In the genomic region with DNA sequence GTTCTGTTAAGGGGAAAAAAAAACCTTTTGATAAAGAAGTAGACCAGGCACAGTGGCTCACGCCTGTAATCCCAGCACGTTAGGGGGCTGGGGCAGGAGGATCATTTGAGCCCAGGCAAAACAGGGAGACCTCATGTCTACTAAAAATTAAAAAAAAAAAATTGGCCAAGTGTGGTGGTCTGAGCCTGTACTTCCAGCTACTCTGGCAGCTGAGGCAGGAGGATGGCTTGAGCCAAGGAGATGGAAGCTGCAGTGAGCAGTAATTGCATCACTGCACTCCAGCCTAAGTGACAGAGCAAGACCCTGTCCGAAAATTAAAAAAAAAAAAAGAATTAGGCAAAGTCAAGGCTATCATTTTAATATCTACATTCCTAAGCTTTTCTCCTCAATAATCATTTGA, we compare ENCODE assay signal across 17 cellular contexts.
DNase-seq lines count a peak whose midpoint lies in the region; ATAC-seq and TF ChIP-seq lines count a peak whose summit lies in the region.
"Had no signal": no experiment of that assay in that cellular context is flagged by ENCODE, and none has a peak within 500 bp of the region (broad histone marks: within the 10 kb centered on the region; RNA-seq: fewer than 3 reads in every experiment).

No MANE protein-coding gene starts in this region.

- peaks cover 8% of the 10 kb centered on the region for H3K27me3 Mint-ChIP-seq in stimulated activated naive CD8-positive, alpha-beta T cell treated with anti-CD3 and anti-CD28 coated beads, Interleukin-15, Interleukin-2, amounts not matched to agents 100 ng/mL and 50 ng/mL, for 24 hours
- peaks cover 23% of the 10 kb centered on the region for H3K27me3 Mint-ChIP-seq in stimulated activated naive CD8-positive, alpha-beta T cell treated with anti-CD3 and anti-CD28 coated beads, Interleukin-15, amount 100 ng/mL, for 72 hours
- peaks cover 4% of the 10 kb centered on the region for H3K27me3 Mint-ChIP-seq in activated naive CD8-positive, alpha-beta T cell treated with anti-CD3 and anti-CD28 coated beads for 36 hours
- H3K27me3 Mint-ChIP-seq: B cell; CD4-positive, CD25-positive, alpha-beta regulatory T cell had no signal

- 94% methylated on average over 3 of the region's 3 CpGs for WGBS in smooth muscle cell (ENCODE audit: low lambda C conversion rate)

- peaks cover 47% of the 10 kb centered on the region for H3K4me1 Mint-ChIP-seq in stimulated activated naive CD8-positive, alpha-beta T cell treated with anti-CD3 and anti-CD28 coated beads, Interleukin-15, Interleukin-2, amounts not matched to agents 100 ng/mL and 50 ng/mL, for 24 hours (ENCODE audit: low read depth)
- peaks cover 47% of the 10 kb centered on the region for H3K4me1 Mint-ChIP-seq in stimulated activated naive CD8-positive, alpha-beta T cell treated with anti-CD3 and anti-CD28 coated beads, Interleukin-15, amount 100 ng/mL, for 72 hours
- H3K4me1 Mint-ChIP-seq in activated naive CD8-positive, alpha-beta T cell treated with anti-CD3 and anti-CD28 coated beads for 36 hours: peaks cover 24% of the 10 kb centered on the region

- no peak overlapping the region for H3K4me2 ChIP-seq in smooth muscle cell
- H3K4me2 ChIP-seq: BLaER1 had no signal

- H3K4me3 Mint-ChIP-seq in stimulated activated naive CD8-positive, alpha-beta T cell treated with anti-CD3 and anti-CD28 coated beads, Interleukin-15, Interleukin-2, amounts not matched to agents 100 ng/mL and 50 ng/mL, for 24 hours: no peak overlapping the region
- H3K4me3 Mint-ChIP-seq in stimulated activated naive CD8-positive, alpha-beta T cell treated with anti-CD3 and anti-CD28 coated beads, Interleukin-15, amount 100 ng/mL, for 72 hours: no peak overlapping the region
- no peak overlapping the region for H3K4me3 Mint-ChIP-seq in activated naive CD8-positive, alpha-beta T cell treated with anti-CD3 and anti-CD28 coated beads for 36 hours
- H3K4me3 Mint-ChIP-seq: B cell; CD4-positive, CD25-positive, alpha-beta regulatory T cell; CD8-positive, alpha-beta T cell had no signal

- H3K9me3 ChIP-seq in HEK293 (ENCODE audit: control insufficient read depth, insufficient read depth, low read depth, low read length) (no peaks in the 10 kb centered on the region), adipocyte (ENCODE audit: control insufficient read depth, low read length) (no peaks in the 10 kb centered on the region), smooth muscle cell (replicated peaks; ENCODE audit: low read depth) (no peaks in the 10 kb centered on the region)
- H3K9me3 ChIP-seq: BLaER1, Caco-2, HAP-1 had no signal

- no peaks in the 10 kb centered on the region for H3F3A ChIP-seq in smooth muscle cell (ENCODE audit: low read depth)

- H3K27ac ChIP-seq in HEK293 (ENCODE audit: extremely low read depth, low read depth, low read length): no peak overlapping the region
- no peak overlapping the region for H3K27ac ChIP-seq in smooth muscle cell (ENCODE audit: low read depth)
- H3K27ac ChIP-seq: BLaER1, C4-2B had no signal

- TF ChIP-seq POLR2A in erythroblast (IDR thresholded peaks at IDR 0.05; ENCODE audit: low read length): no peak

- H3K9ac ChIP-seq in adipocyte (ENCODE audit: low read length): peak overlapping the region; percentile 65
- H3K9ac ChIP-seq in smooth muscle cell (ENCODE audit: low read depth): no peak overlapping the region
- H3K9ac ChIP-seq: BLaER1 had no signal

- TF ChIP-seq CTCF in HEK293 (tag by site-specific recombination; IDR thresholded peaks at IDR 0.05) (no peak), smooth muscle cell (IDR thresholded peaks at IDR 0.05; ENCODE audit: borderline replicate concordance, insufficient read depth, poor library complexity, severe bottlenecking) (no peak)

- no peaks in the 10 kb centered on the region for H3K79me2 ChIP-seq in smooth muscle cell (ENCODE audit: low read depth)

- no peak for DNase-seq in stimulated activated naive CD8-positive, alpha-beta T cell treated with anti-CD3 and anti-CD28 coated beads, Interleukin-15, amount 100 ng/mL, for 72 hours
- DNase-seq in adipocyte (ENCODE audit: low read depth) (no peak), smooth muscle cell (lab: John Stamatoyannopoulos, UW; ENCODE audit: unreplicated experiment) (no peak), erythroblast (lab: John Stamatoyannopoulos, UW) (no peak)
- no peak for DNase-seq in activated naive CD8-positive, alpha-beta T cell treated with anti-CD3 and anti-CD28 coated beads for 36 hours
- DNase-seq: Caco-2; CD4-positive, CD25-positive, alpha-beta regulatory T cell; CD8-positive, alpha-beta T cell; DMS153; DND-41; GOT3 had no signal

- ATAC-seq in stimulated activated naive CD8-positive, alpha-beta T cell treated with anti-CD3 and anti-CD28 coated beads, Interleukin-15, amount 100 ng/mL, for 72 hours: no peak
- ATAC-seq: CD8-positive, alpha-beta T cell had no signal

- H3K4me3 ChIP-seq in HEK293 (ENCODE audit: low read depth, low read length) (no peak overlapping the region), adipocyte (ENCODE audit: low read length) (no peak overlapping the region), smooth muscle cell (no peak overlapping the region)
- H3K4me3 ChIP-seq: BLaER1, HAP-1 had no signal

- no peak overlapping the region for H2AFZ ChIP-seq in smooth muscle cell (ENCODE audit: low read depth)

- CTCF ChIA-PET in HEK293 (lab: Yijun Ruan, JAX): no interaction called here

- no peaks in the 10 kb centered on the region for H4K20me1 ChIP-seq in smooth muscle cell (ENCODE audit: low read depth)
- H4K20me1 ChIP-seq: BLaER1 had no signal

- peak overlapping the region; percentile 18 for H3K27ac Mint-ChIP-seq in stimulated activated naive CD8-positive, alpha-beta T cell treated with anti-CD3 and anti-CD28 coated beads, Interleukin-15, Interleukin-2, amounts not matched to agents 100 ng/mL and 50 ng/mL, for 24 hours
- H3K27ac Mint-ChIP-seq in stimulated activated naive CD8-positive, alpha-beta T cell treated with anti-CD3 and anti-CD28 coated beads, Interleukin-15, amount 100 ng/mL, for 72 hours: no peak overlapping the region
- H3K27ac Mint-ChIP-seq in activated naive CD8-positive, alpha-beta T cell treated with anti-CD3 and anti-CD28 coated beads for 36 hours: no peak overlapping the region
- H3K27ac Mint-ChIP-seq: B cell; CD4-positive, CD25-positive, alpha-beta regulatory T cell; CD8-positive, alpha-beta T cell had no signal

- H3K36me3 Mint-ChIP-seq in stimulated activated naive CD8-positive, alpha-beta T cell treated with anti-CD3 and anti-CD28 coated beads, Interleukin-15, Interleukin-2, amounts not matched to agents 100 ng/mL and 50 ng/mL, for 24 hours (ENCODE audit: low read depth): no peaks in the 10 kb centered on the region
- H3K36me3 Mint-ChIP-seq in activated naive CD8-positive, alpha-beta T cell treated with anti-CD3 and anti-CD28 coated beads for 36 hours: no peaks in the 10 kb centered on the region
- H3K36me3 Mint-ChIP-seq: CD4-positive, CD25-positive, alpha-beta regulatory T cell; CD8-positive, alpha-beta T cell had no signal

- POLR2A ChIA-PET in HEK293 (lab: Yijun Ruan, JAX): no interaction called here

- H3K4me1 ChIP-seq in HEK293 (ENCODE audit: control insufficient read depth, insufficient read depth, low read length) (no peaks in the 10 kb centered on the region), adipocyte (ENCODE audit: control insufficient read depth, insufficient read depth, low read length) (peaks cover 60% of the 10 kb centered on the region), smooth muscle cell (ENCODE audit: low read depth) (peaks cover 2% of the 10 kb centered on the region)
- H3K4me1 ChIP-seq: BLaER1 had no signal

- no peaks in the 10 kb centered on the region for H3K27me3 ChIP-seq in adipocyte (replicated peaks; ENCODE audit: control insufficient read depth, insufficient read depth, low read length)
- H3K27me3 ChIP-seq in smooth muscle cell (ENCODE audit: low read depth): no peaks in the 10 kb centered on the region
- H3K27me3 ChIP-seq: BLaER1 had no signal

- H3K36me3 ChIP-seq in HEK293 (ENCODE audit: control insufficient read depth in 2 of 2, insufficient read depth in 1 of 2, low read length in 2 of 2) (no peaks in the 10 kb centered on the region), adipocyte (ENCODE audit: control insufficient read depth, insufficient read depth, low read length, severe bottlenecking) (no peaks in the 10 kb centered on the region), smooth muscle cell (ENCODE audit: low read depth) (no peaks in the 10 kb centered on the region)
- H3K36me3 ChIP-seq: BLaER1, HAP-1 had no signal

- H3K9me3 Mint-ChIP-seq in stimulated activated naive CD8-positive, alpha-beta T cell treated with anti-CD3 and anti-CD28 coated beads, Interleukin-15, Interleukin-2, amounts not matched to agents 100 ng/mL and 50 ng/mL, for 24 hours: no peaks in the 10 kb centered on the region
- H3K9me3 Mint-ChIP-seq in stimulated activated naive CD8-positive, alpha-beta T cell treated with anti-CD3 and anti-CD28 coated beads, Interleukin-15, amount 100 ng/mL, for 72 hours: no peaks in the 10 kb centered on the region
- no peaks in the 10 kb centered on the region for H3K9me3 Mint-ChIP-seq in activated naive CD8-positive, alpha-beta T cell treated with anti-CD3 and anti-CD28 coated beads for 36 hours
- H3K9me3 Mint-ChIP-seq: CD8-positive, alpha-beta T cell had no signal

TF ChIP-seq in HEK293, 187 proteins besides CTCF, POLR2A, EP300 and RAD21:
- TF ChIP-seq ZNF140 (tag by site-specific recombination; IDR thresholded peaks at IDR 0.05) (0 out of 2 replicates have a peak, but pooled peaks have one; percentile 36), ZNF248 (tag by site-specific recombination; IDR thresholded peaks at IDR 0.05) (no peak), ZNF843 (tag by site-specific recombination; IDR thresholded peaks at IDR 0.05) (no peak), ZNF664 (tag by site-specific recombination; IDR thresholded peaks at IDR 0.05) (no peak), ZNF223 (tag by site-specific recombination; IDR thresholded peaks at IDR 0.05) (no peak), ZBTB20 (tag by site-specific recombination; IDR thresholded peaks at IDR 0.05) (no peak), ZNF132 (tag by site-specific recombination; IDR thresholded peaks at IDR 0.05; ENCODE audit: borderline replicate concordance) (no peak), ZNF654 (tag by site-specific recombination; IDR thresholded peaks at IDR 0.05; ENCODE audit: low read depth) (no peak)
